2 cellular contexts compared by ENCODE assay signal in genomic region chr6:148980234-148980633, GRCh38.
TF ChIP-seq lines count a peak whose summit lies in the region.

No MANE protein-coding gene starts in this region.

TF ChIP-seq in SK-N-SH treated with all-trans-retinoic acid at 6 μM for 48 hours, 23 proteins besides CTCF, POLR2A, EP300 and RAD21 (continued from another document):
- TF ChIP-seq POU6F1 (CRISPR knock-in tag; IDR thresholded peaks at IDR 0.05; ENCODE audit: borderline replicate concordance, low read depth) (no peak), SNAI2 (CRISPR knock-in tag; IDR thresholded peaks at IDR 0.05) (no peak)

TF ChIP-seq in H1, 55 proteins besides CTCF, POLR2A, EP300 and RAD21:
- TF ChIP-seq CHD7 (IDR thresholded peaks at IDR 0.05; ENCODE audit: insufficient replicate concordance, low read length): no peak
- peak; percentile 89 for TF ChIP-seq TEAD4 (IDR thresholded peaks at IDR 0.05; ENCODE audit: low read depth, low read length)
- no peak for TF ChIP-seq YY1 (IDR thresholded peaks at IDR 0.05; ENCODE audit: low read depth, low read length)
- TF ChIP-seq GABPA (IDR thresholded peaks at IDR 0.05; ENCODE audit: borderline replicate concordance, insufficient read depth, low read length): no peak
- no peak for TF ChIP-seq RBBP5 (IDR thresholded peaks at IDR 0.05; ENCODE audit: borderline replicate concordance, low read depth, low read length)
- TF ChIP-seq, protein P1, sequence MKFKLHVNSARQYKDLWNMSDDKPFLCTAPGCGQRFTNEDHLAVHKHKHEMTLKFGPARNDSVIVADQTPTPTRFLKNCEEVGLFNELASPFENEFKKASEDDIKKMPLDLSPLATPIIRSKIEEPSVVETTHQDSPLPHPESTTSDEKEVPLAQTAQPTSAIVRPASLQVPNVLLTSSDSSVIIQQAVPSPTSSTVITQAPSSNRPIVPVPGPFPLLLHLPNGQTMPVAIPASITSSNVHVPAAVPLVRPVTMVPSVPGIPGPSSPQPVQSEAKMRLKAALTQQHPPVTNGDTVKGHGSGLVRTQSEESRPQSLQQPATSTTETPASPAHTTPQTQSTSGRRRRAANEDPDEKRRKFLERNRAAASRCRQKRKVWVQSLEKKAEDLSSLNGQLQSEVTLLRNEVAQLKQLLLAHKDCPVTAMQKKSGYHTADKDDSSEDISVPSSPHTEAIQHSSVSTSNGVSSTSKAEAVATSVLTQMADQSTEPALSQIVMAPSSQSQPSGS (IDR thresholded peaks at IDR 0.05; ENCODE audit: low read length): no peak
TF ChIP-seq in H1: peak in this region for 1.
